Comparison of ENCODE assay signal across 21 cellular contexts in genomic region chr6:131331146-131331545, GRCh38.
DNase-seq lines count a peak whose midpoint lies in the region; ATAC-seq and TF ChIP-seq lines count a peak whose summit lies in the region.
"Had no signal": no experiment of that assay in that cellular context is flagged by ENCODE, and none has a peak within 500 bp of the region (broad histone marks: within the 10 kb centered on the region; RNA-seq: fewer than 3 reads in every experiment).

No MANE protein-coding gene starts in this region.

- H3K27me3 ChIP-seq in cardiac muscle cell (no peaks in the 10 kb centered on the region), lower lobe of right lung (ENCODE audit: low read depth) (no peaks in the 10 kb centered on the region), upper lobe of right lung (no peaks in the 10 kb centered on the region)
- H3K27me3 ChIP-seq in CD8-positive, alpha-beta memory T cell (ENCODE audit: insufficient read depth, low read length, poor library complexity, severe bottlenecking): peaks cover 3% of the 10 kb centered on the region
- H3K27me3 ChIP-seq: BE2C had no signal

- H3K4me1 ChIP-seq in cardiac muscle cell (ENCODE audit: low read depth) (peaks cover 11% of the 10 kb centered on the region), lower lobe of right lung (no peaks in the 10 kb centered on the region), upper lobe of right lung (peaks cover 4% of the 10 kb centered on the region)
- no peaks in the 10 kb centered on the region for H3K4me1 ChIP-seq in CD8-positive, alpha-beta memory T cell (ENCODE audit: insufficient read depth, low read length)
- H3K4me1 ChIP-seq: BE2C had no signal

- H3K4me3 Mint-ChIP-seq in CD8-positive, alpha-beta memory T cell: no peak overlapping the region
- H3K4me3 Mint-ChIP-seq: CD4-positive, CD25-positive, alpha-beta regulatory T cell had no signal

- DNase-seq in cardiac muscle cell (ENCODE audit: low read depth in 1 of 2, low spot score in 1 of 2): peak in 1 of 2 donors; percentile 60
- DNase-seq in left cardiac atrium: no peak
- peak; percentile 38 for DNase-seq in astrocyte of the hippocampus (ENCODE audit: low read depth, low spot score)
- DNase-seq in lower lobe of right lung: no peak
- DNase-seq in upper lobe of right lung: no peak
- DNase-seq in Ammon's horn (ENCODE audit: low spot score): no peak
- no peak for DNase-seq in CD8-positive, alpha-beta memory T cell
- DNase-seq in DMS53 (lab: John Stamatoyannopoulos, UW): no peak
- DNase-seq: BE2C; Calu3; CD4-positive, CD25-positive, alpha-beta regulatory T cell; DMS79 treated with DMSO at 0.1 percent for 48 hours; GM23248; NCI-H1092 treated with DMSO at 0.1 percent for 48 hours; NCI-H146; NCI-H2081; NCI-H2171 treated with DMSO at 0.1 percent for 48 hours; NCI-H446; OCI-M1; Right ventricle myocardium superior had no signal

- CTCF ChIA-PET in CD8-positive, alpha-beta memory T cell (lab: Charles Lee): no interaction called here

- H3K27ac ChIP-seq in cardiac muscle cell (peak overlapping the region; percentile 47), lower lobe of right lung (no peak overlapping the region), upper lobe of right lung (peak overlapping the region; percentile 24)
- H3K27ac ChIP-seq in CD8-positive, alpha-beta memory T cell (ENCODE audit: low read depth, low read length): no peak overlapping the region
- H3K27ac ChIP-seq: GM23248 had no signal

- H3K9me3 ChIP-seq in cardiac muscle cell (ENCODE audit: low read depth) (no peaks in the 10 kb centered on the region), lower lobe of right lung (no peaks in the 10 kb centered on the region), upper lobe of right lung (no peaks in the 10 kb centered on the region)
- H3K9me3 ChIP-seq in CD8-positive, alpha-beta memory T cell (ENCODE audit: low read length): no peaks in the 10 kb centered on the region
- H3K9me3 ChIP-seq: BE2C had no signal

- ATAC-seq in left cardiac atrium: no peak
- ATAC-seq in lower lobe of right lung: peak; percentile 57 to 94
- ATAC-seq in upper lobe of right lung: peak; percentile 83
- ATAC-seq: HCT116 had no signal

- H3K36me3 ChIP-seq in cardiac muscle cell: no peaks in the 10 kb centered on the region
- H3K36me3 ChIP-seq in lower lobe of right lung: no peaks in the 10 kb centered on the region
- no peaks in the 10 kb centered on the region for H3K36me3 ChIP-seq in upper lobe of right lung
- H3K36me3 ChIP-seq in CD8-positive, alpha-beta memory T cell (ENCODE audit: insufficient read depth, low read length): no peaks in the 10 kb centered on the region
- H3K36me3 ChIP-seq: BE2C had no signal

- no peak overlapping the region for H3K4me3 ChIP-seq in cardiac muscle cell
- H3K4me3 ChIP-seq in lower lobe of right lung: no peak overlapping the region
- H3K4me3 ChIP-seq in upper lobe of right lung: no peak overlapping the region
- H3K4me3 ChIP-seq in CD8-positive, alpha-beta memory T cell (ENCODE audit: low read length): no peak overlapping the region
- H3K4me3 ChIP-seq: GM23248 had no signal

- no peaks in the 10 kb centered on the region for H3K9me3 Mint-ChIP-seq in CD8-positive, alpha-beta memory T cell
- H3K9me3 Mint-ChIP-seq: CD4-positive, CD25-positive, alpha-beta regulatory T cell had no signal

- no peaks in the 10 kb centered on the region for H3K36me3 Mint-ChIP-seq in CD8-positive, alpha-beta memory T cell

- intact Hi-C loops in left cardiac atrium (cut with DNase I): no loop called here
- intact Hi-C loops in lower lobe of right lung (cut with DNase I): no loop called here
- intact Hi-C loops in upper lobe of right lung (cut with DNase I): no loop called here

- H3K27me3 Mint-ChIP-seq in CD8-positive, alpha-beta memory T cell: no peaks in the 10 kb centered on the region
- H3K27me3 Mint-ChIP-seq: CD4-positive, CD25-positive, alpha-beta regulatory T cell had no signal

- POLR2A ChIA-PET in CD8-positive, alpha-beta memory T cell (lab: Charles Lee): no interaction called here

- peak overlapping the region in 1 of 8 donors; percentile 30 for H3K27ac Mint-ChIP-seq in CD8-positive, alpha-beta memory T cell

- no peaks in the 10 kb centered on the region for H3K4me1 Mint-ChIP-seq in CD8-positive, alpha-beta memory T cell

- TF ChIP-seq CTCF in cardiac muscle cell (IDR thresholded peaks at IDR 0.05; ENCODE audit: low read depth, low read length) (no peak), lower lobe of right lung (IDR thresholded peaks at IDR 0.05) (no peak), upper lobe of right lung (IDR thresholded peaks at IDR 0.05) (no peak)

Comparison
In these comparisons a context has a peak if more than half of its experiments do, and no peak if none do; other contexts are left out.
1. H3K27ac ChIP-seq: peak in cardiac muscle cell (single experiment) and upper lobe of right lung (single experiment); none in lower lobe of right lung (single experiment) and CD8-positive, alpha-beta memory T cell (single experiment).
2. ATAC-seq: peak in lower lobe of right lung (2 of 2) and upper lobe of right lung (single experiment); none in left cardiac atrium (0 of 2).